In the genomic region with DNA sequence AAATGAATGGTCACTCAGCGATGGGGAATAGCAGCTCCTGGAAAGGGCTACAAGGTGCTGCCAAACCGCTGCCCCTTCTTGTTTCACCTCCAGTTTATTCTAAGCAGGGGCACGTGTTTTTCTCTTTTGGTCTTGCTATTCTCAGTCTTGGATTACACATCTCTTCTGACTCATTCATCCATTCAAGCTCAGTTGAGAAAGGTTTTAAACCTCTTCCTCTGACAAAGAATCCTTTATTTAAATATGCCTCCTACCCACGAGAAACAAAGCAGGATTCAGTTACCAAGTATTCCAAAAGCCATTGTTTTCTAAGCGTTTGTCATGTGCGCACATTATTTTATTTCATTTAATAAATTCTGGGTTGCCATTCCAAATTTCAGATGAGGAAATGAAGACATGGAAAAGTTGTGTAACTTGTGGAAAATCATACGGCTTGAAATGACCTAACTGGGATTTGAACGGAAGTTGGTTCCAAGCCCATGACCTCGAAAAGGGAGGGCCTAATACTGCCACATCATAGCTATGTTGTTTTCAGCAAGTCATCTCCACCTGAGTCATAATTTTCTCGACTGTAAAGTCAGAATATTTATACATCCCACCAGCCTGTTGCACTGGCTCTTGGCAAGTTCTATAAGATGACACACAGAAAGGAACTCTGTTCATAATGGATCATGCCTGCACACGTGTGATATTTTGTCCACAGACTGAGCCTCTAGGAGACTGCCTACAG, we compare ENCODE assay signal across 10 cellular contexts.
A peak's percentile ranks its signal among the peaks of the same experiment; 100 is the strongest.
DNase-seq lines count a peak whose midpoint lies in the region; ATAC-seq, FAIRE-seq and TF ChIP-seq lines count a peak whose summit lies in the region.
"Had no signal": no experiment of that assay in that cellular context is flagged by ENCODE, and none has a peak within 500 bp of the region (broad histone marks: within the 10 kb centered on the region; RNA-seq: fewer than 3 reads in every experiment).

No MANE protein-coding gene starts in this region.

- WGBS in A549 (ENCODE audit: missing lambda C conversion rate), result 40% methylated on average over 11 of the region's 11 CpGs

- FAIRE-seq in A549 (lab: Jason Lieb, UNC), result no peak

- no peak for TF ChIP-seq CTCF in A549 (IDR thresholded peaks at IDR 0.05)
- TF ChIP-seq CTCF in choroid plexus epithelial cell (conservative IDR thresholded peaks at IDR 0.05; ENCODE audit: low read depth, low read length), result no peak

- no peak for TF ChIP-seq EP300 in A549 (IDR thresholded peaks at IDR 0.05)

- H3K4me1 ChIP-seq in A549, result peaks cover 13% of the 10 kb centered on the region

- no peak overlapping the region for H3K4me3 ChIP-seq in A549
- H3K4me3 ChIP-seq in choroid plexus epithelial cell (ENCODE audit: low read depth, low read length), result no peak overlapping the region

- H3K27ac ChIP-seq in A549, result peak overlapping the region in 1 of 2 experiments; percentile 8; a peak in 2 of 6 replicates

- no peaks in the 10 kb centered on the region for H3K9me3 ChIP-seq in A549

- no peak for TF ChIP-seq POLR2A in A549 (IDR thresholded peaks at IDR 0.05; ENCODE audit: low read length)

- ATAC-seq in A549 (peak; percentile 78 to 91), HG02970 (IDR thresholded peaks at IDR 0.05; ENCODE audit: low FRiP score, unreplicated experiment) (no peak), GM21723 (IDR thresholded peaks at IDR 0.05; ENCODE audit: unreplicated experiment) (no peak), GM21367 (IDR thresholded peaks at IDR 0.05; ENCODE audit: unreplicated experiment) (no peak)

- CTCF ChIA-PET in A549 (lab: Yijun Ruan, JAX), result interaction anchor here (1.0 to 1.6 kb wide), 4 partner anchors 13 to 145 kb away, joined by 3 to 7 read pairs (median 4); no protein-coding TSS in a partner anchor

- peak in 1 of 2 experiments; percentile 63 for DNase-seq in A549 (ENCODE audit: low read depth in 1 of 2, low spot score in 1 of 2)
- DNase-seq in M059J (ENCODE audit: low read depth), result peak; percentile 91
- DNase-seq in choroid plexus epithelial cell (ENCODE audit: low read depth), result peak; percentile 44
- peak; percentile 76 for DNase-seq in medulla oblongata (ENCODE audit: extremely low spot score)
- no peak for DNase-seq in T-helper 1 cell
- DNase-seq: effector memory CD4-positive, alpha-beta T cell; SIG-M5 had no signal

- TF ChIP-seq RAD21 in A549 (conservative IDR thresholded peaks at IDR 0.05 in 1 of 2, IDR thresholded peaks at IDR 0.05 in 1 of 2), result no peak

- POLR2A ChIA-PET in A549 (lab: Yijun Ruan, JAX), result interaction anchor here (1.0 to 1.3 kb wide), 2 partner anchors 13 to 25 kb away, joined by 4 to 10 read pairs; no protein-coding TSS in a partner anchor

- H3K4me2 ChIP-seq in A549, result peak overlapping the region; percentile 37

TF ChIP-seq in A549, 52 proteins besides CTCF, POLR2A, EP300 and RAD21:
- TF ChIP-seq NFE2L2 (conservative IDR thresholded peaks at IDR 0.05; ENCODE audit: low read length) (peak; percentile 77; the same call in 1 of the 2 replicates), CEBPB (IDR thresholded peaks at IDR 0.05) (no peak; a peak in 1 of 4 replicates), MAFK (IDR thresholded peaks at IDR 0.05; ENCODE audit: partially characterized antibody) (peak; percentile 76), JUNB (IDR thresholded peaks at IDR 0.05) (peak; percentile 51; the same call in 1 of the 2 replicates)

Comparison
In these comparisons a context has a peak if more than half of its experiments do, and no peak if none do; other contexts are left out.
1. ATAC-seq: peak in A549 (2 of 2); none in HG02970 (single experiment), GM21723 (single experiment) and GM21367 (single experiment).
2. DNase-seq: peak in M059J (single experiment), choroid plexus epithelial cell (single experiment) and medulla oblongata (single experiment); none in T-helper 1 cell (0 of 5).